ENCODE assay signal across 8 cellular contexts in genomic region chr1:43991476-43992231, GRCh38. TPM values are rescaled to one million over a fixed set of nuclear protein-coding genes. Genes with fewer than 3 reads are reported as not detected.
DNase-seq lines count a peak whose midpoint lies in the region; ATAC-seq and TF ChIP-seq lines count a peak whose summit lies in the region.

Gene CCDC24, plus strand, starts transcription at chr1:43991599. Its CDS starts 280 bp downstream, at chr1:43991879.

- H3K27me3 ChIP-seq in gastroesophageal sphincter = no peaks in the 10 kb centered on the region
- no peaks in the 10 kb centered on the region for H3K27me3 ChIP-seq in neutrophil

- peak within 1 kb of the TSS; percentile 52 to 74 for H3K4me3 ChIP-seq in gastroesophageal sphincter
- H3K4me3 ChIP-seq in neutrophil (ENCODE audit: low read depth in 1 of 2, low read length in 1 of 2) = peak within 1 kb of the TSS; percentile 91 to 93

- peak in 1 of 2 donors; percentile 8 for TF ChIP-seq POLR2A in gastroesophageal sphincter (IDR thresholded peaks at IDR 0.05)

- no peak for TF ChIP-seq EP300 in gastroesophageal sphincter (IDR thresholded peaks at IDR 0.05)

- H3K36me3 ChIP-seq in gastroesophageal sphincter = no peaks in the 10 kb centered on the region
- H3K36me3 ChIP-seq in neutrophil = no peaks in the 10 kb centered on the region

- TF ChIP-seq CTCF in gastroesophageal sphincter (IDR thresholded peaks at IDR 0.05) (peak in 2 of 4 experiments; percentile 5 to 11), neutrophil (IDR thresholded peaks at IDR 0.05) (no peak)

- DNase-seq in DMS 273 treated with DMSO at 0.1 percent for 48 hours (lab: John Stamatoyannopoulos, UW) = peak; percentile 65
- peak; percentile 75 for DNase-seq in KBM-7
- peak; percentile 19 for DNase-seq in SHP77 treated with DMSO at 0.1 percent for 48 hours (lab: John Stamatoyannopoulos, UW)
- peak; percentile 20 to 65 (median 38) for DNase-seq in activated naive CD4-positive, alpha-beta T cell (lab: John Stamatoyannopoulos, UW)
- DNase-seq in superior temporal gyrus (ENCODE audit: extremely low spot score) = peak; percentile 73

- in situ Hi-C loops in KBM-7 (cut with MboI; ENCODE audit: low pct_unique_long_range_greater_than_20kb, low sequenced_read_pairs) = no loop called here

- peaks cover 0 to 29% (median 7%) of the 10 kb centered on the region in 3 donors for H3K4me1 ChIP-seq in gastroesophageal sphincter
- peaks cover 16 to 17% of the 10 kb centered on the region in 2 experiments for H3K4me1 ChIP-seq in neutrophil (ENCODE audit: control insufficient read depth in 1 of 2, insufficient read depth in 1 of 2, low read depth in 1 of 2, low read length in 1 of 2)

- 0 to 4% methylated on average over 8 to 9 of the region's 66 CpGs for WGBS in gastroesophageal sphincter (ENCODE audit: low coverage in 1 of 2), 2 donors

- H3K9me3 ChIP-seq in gastroesophageal sphincter = no peaks in the 10 kb centered on the region
- no peaks in the 10 kb centered on the region for H3K9me3 ChIP-seq in neutrophil

- ATAC-seq in GM21576 (IDR thresholded peaks at IDR 0.05; ENCODE audit: unreplicated experiment) (peak; percentile 62), gastroesophageal sphincter (peak; percentile 91)

- H3K27ac ChIP-seq in gastroesophageal sphincter = peak within 1 kb of the TSS; percentile 25 to 84 (median 80)
- peak within 1 kb of the TSS; percentile 77 for H3K27ac ChIP-seq in neutrophil

RNA-seq across cellular contexts. Expression of gene CCDC24, which starts in this region (rescaled TPM):
- 1 to 10 TPM; 5.0 to 6.2 (median 5.5) TPM for total RNA-seq in gastroesophageal sphincter

Comparison
In these comparisons a context has a peak if more than half of its experiments do, and no peak if none do; other contexts are left out.
1. Peak in every context shown above with its lines: DNase-seq, ATAC-seq, H3K4me3 ChIP-seq and H3K27ac ChIP-seq.
2. DNase-seq: peak in every context shown above with its lines; median percentile 75 in KBM-7; 73 in superior temporal gyrus; 65 in DMS 273 treated with DMSO at 0.1 percent for 48 hours; 38 in activated naive CD4-positive, alpha-beta T cell; 19 in SHP77 treated with DMSO at 0.1 percent for 48 hours.